In the genomic region with DNA sequence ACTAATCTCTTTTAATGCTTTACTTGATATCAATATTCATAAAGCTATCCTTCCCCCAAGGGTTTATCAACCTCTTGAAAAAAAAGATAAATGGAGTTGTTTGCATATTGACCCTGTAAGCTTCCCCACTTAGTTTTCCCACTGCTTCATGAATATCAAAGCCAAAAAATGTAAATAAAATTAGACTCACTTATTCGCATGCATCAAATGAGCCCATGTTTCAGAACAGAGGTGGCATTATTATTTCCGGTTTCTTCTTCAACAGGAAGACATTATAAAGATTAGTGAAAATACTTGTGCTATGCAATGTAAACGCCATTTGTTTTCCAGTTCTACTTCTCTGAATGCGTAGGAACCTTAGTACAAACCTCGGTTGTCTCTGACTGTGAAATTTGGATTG, we compare ENCODE assay signal across 30 cellular contexts.
"Had no signal": no experiment of that assay in that cellular context is flagged by ENCODE, and none has a peak within 500 bp of the region (broad histone marks: within the 10 kb centered on the region; RNA-seq: fewer than 3 reads in every experiment).

No MANE protein-coding gene starts in this region.

- H3K9me3 ChIP-seq: ascending aorta had no signal

- ATAC-seq: activated CD8-positive, alpha-beta T cell treated with anti-CD3 and anti-CD28 coated beads for 36 hours; activated naive CD8-positive, alpha-beta T cell treated with anti-CD3 and anti-CD28 coated beads, Interleukin-2, amount 50 U/mL, for 24 hours; activated T-cell treated with anti-CD3 and anti-CD28 coated beads, Interleukin-2, amount 50 U/mL, for 4 hours; activated T-cell treated with anti-CD3 and anti-CD28 coated beads, Interleukin-2, amount 50 U/mL, for 72 hours; activated T-helper 17 cell treated with anti-CD3 and anti-CD28 coated beads, Interleukin-2, amount 50 U/mL, for 72 hours; T-cell had no signal

- H3K4me1 ChIP-seq: ascending aorta had no signal

- H3K4me3 ChIP-seq: ascending aorta, cardiac muscle cell had no signal

- H3K27me3 ChIP-seq: ascending aorta, cardiac muscle cell had no signal

- DNase-seq: activated B cell treated with CpG ODN at 0.5 μM for 24 hours; activated CD4-positive, alpha-beta memory T cell treated with anti-CD3 and anti-CD28 coated beads for 36 hours; activated CD4-positive, alpha-beta T cell treated with anti-CD3 and anti-CD28 coated beads for 4 hours; activated CD4-positive, alpha-beta T cell treated with anti-CD3 and anti-CD28 coated beads, Interleukin-2, amount 10 ng/mL, durations not matched to agents 24 days and 14 days; activated CD4-positive, alpha-beta T cell treated with anti-CD3 and anti-CD28 coated beads, Interleukin-2, amount 50 U/mL, for 1 hour; activated CD4-positive, alpha-beta T cell treated with anti-CD3 and anti-CD28 coated beads, Interleukin-2, amount 50 U/mL, for 4 hours; activated CD4-positive, CD25-positive, alpha-beta regulatory T cell treated with anti-CD3 and anti-CD28 coated beads, Interleukin-2, amount 50 U/mL, for 72 hours; activated CD8-positive, alpha-beta memory T cell treated with anti-CD3 and anti-CD28 coated beads, Interleukin-2, amount 50 U/mL, for 4 hours; activated CD8-positive, alpha-beta T cell treated with anti-CD3 and anti-CD28 coated beads for 36 hours; activated effector memory CD4-positive, alpha-beta T cell treated with anti-CD3 and anti-CD28 coated beads, Interleukin-2, amount 50 U/mL, for 16 hours; activated gamma-delta T cell treated with Interleukin-2 at 50 U/mL for 16 hours; activated naive CD4-positive, alpha-beta T cell; activated naive CD4-positive, alpha-beta T cell treated with anti-CD3 and anti-CD28 coated beads, Interleukin-2, amount 10 ng/mL, durations not matched to agents 7 days and 5 days; activated naive CD8-positive, alpha-beta T cell treated with anti-CD3 and anti-CD28 coated beads, Interleukin-2, amount 10 ng/mL, durations not matched to agents 7 days and 5 days; activated naive CD8-positive, alpha-beta T cell treated with anti-CD3 and anti-CD28 coated beads, Interleukin-2, amount 50 U/mL, for 24 hours; activated T-cell treated with anti-CD3 and anti-CD28 coated beads for 4 hours; activated T-cell treated with anti-CD3 and anti-CD28 coated beads, Interleukin-2, amount 50 U/mL, for 1 hour; activated T-cell treated with anti-CD3 and anti-CD28 coated beads, Interleukin-2, amount 50 U/mL, for 4 hours; activated T-cell treated with anti-CD3 and anti-CD28 coated beads, Interleukin-2, amount 50 U/mL, for 72 hours; amygdala; anterior cingulate cortex; caudate nucleus; cerebellar nuclear complex; T-cell; T-helper 2 cell; T-helper 9 cell had no signal

- H3K27ac ChIP-seq: ascending aorta, cardiac muscle cell, VCaP had no signal
